ENCODE assay signal across 22 cellular contexts in the genomic region with DNA sequence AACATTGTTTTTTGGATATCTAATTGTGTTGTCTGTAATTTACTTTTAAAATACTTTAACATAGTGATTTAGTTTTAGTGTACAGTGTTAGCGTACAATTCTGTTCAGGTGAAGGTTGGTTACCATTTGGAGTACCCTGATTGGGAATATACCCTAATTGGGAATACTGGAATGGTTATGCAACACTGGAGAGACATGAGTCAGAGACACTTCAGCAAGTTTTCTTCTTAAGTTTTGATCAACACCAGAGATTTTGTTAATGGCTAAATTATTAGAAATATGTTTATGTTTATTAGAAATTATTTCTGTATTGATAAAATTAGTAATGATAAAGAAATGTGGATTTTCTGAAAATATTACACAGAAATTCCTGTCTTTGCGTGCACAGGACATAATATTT.
"Had no signal": no experiment of that assay in that cellular context is flagged by ENCODE, and none has a peak within 500 bp of the region (broad histone marks: within the 10 kb centered on the region; RNA-seq: fewer than 3 reads in every experiment).

No MANE protein-coding gene starts in this region.

- DNase-seq: dermis blood vessel endothelial cell; effector memory CD4-positive, alpha-beta T cell; gastrocnemius medialis; heart left ventricle; kidney; natural killer cell; pancreas; right lobe of liver; small intestine; stimulated activated CD4-positive, alpha-beta T cell treated with anti-CD3 and anti-CD28 coated beads, Interleukin-15, amount 100 ng/mL, for 24 hours; stimulated activated CD4-positive, alpha-beta T cell treated with anti-CD3 and anti-CD28 coated beads, Interleukin-2, amount 100 ng/mL, for 48 hours; stimulated activated naive B cell treated with anti-CD40 and anti-IgM and Interleukin-4, amounts not matched to agents 10 μg/mL and 1 μg/mL and 100 μg/mL, for 72 hours had no signal

- H2AFZ ChIP-seq: hepatocyte had no signal

- H3K27me3 ChIP-seq: gastrocnemius medialis, hepatocyte, neutrophil, pancreas, right lobe of liver, tibial nerve, upper lobe of left lung had no signal

- H3K4me3 ChIP-seq: coronary artery, gastrocnemius medialis, heart left ventricle, hepatocyte, lung, pancreas, right lobe of liver, thoracic aorta, tibial nerve, upper lobe of left lung had no signal

- H3K27ac ChIP-seq: coronary artery, gastrocnemius medialis, heart left ventricle, hepatocyte, neutrophil, pancreas, right lobe of liver, thoracic aorta, tibial nerve, upper lobe of left lung had no signal

- H3K4me1 ChIP-seq: gastrocnemius medialis, heart left ventricle, pancreas, right lobe of liver, tibial nerve had no signal

- H3K36me3 ChIP-seq: gastrocnemius medialis, heart left ventricle, neutrophil, pancreas, right lobe of liver, thoracic aorta, tibial nerve, upper lobe of left lung had no signal

- H3K4me2 ChIP-seq: hepatocyte had no signal

- ATAC-seq: gastrocnemius medialis, heart left ventricle, left lobe of liver, natural killer cell, pancreas, right lobe of liver had no signal

- H3K9me3 ChIP-seq: gastrocnemius medialis, heart left ventricle, neutrophil, pancreas, right lobe of liver, thoracic aorta, tibial nerve, upper lobe of left lung had no signal

- FAIRE-seq: endothelial cell of umbilical vein, kidney, pancreas, small intestine, urothelium cell line had no signal
